8 cellular contexts compared by ENCODE assay signal in genomic region chr15:75368689-75369239, GRCh38. TPM values are rescaled to one million over a fixed set of nuclear protein-coding genes. Genes with fewer than 3 reads are reported as not detected.
DNase-seq lines count a peak whose midpoint lies in the region; ATAC-seq, FAIRE-seq and TF ChIP-seq lines count a peak whose summit lies in the region.

No MANE protein-coding gene starts in this region.

- H3K4me3 ChIP-seq in OCI-LY7 (ENCODE audit: low read depth, low read length, poor library complexity, severe bottlenecking) = peak overlapping the region; percentile 77
- H3K4me3 ChIP-seq in endocrine pancreas (ENCODE audit: control insufficient read depth, insufficient read depth, low read length) = peak overlapping the region; percentile 80

- no peaks in the 10 kb centered on the region for H3K27me3 Mint-ChIP-seq in activated T-cell treated with anti-CD3 and anti-CD28 coated beads, Interleukin-2, amount 50 U/mL, for 4 hours (ENCODE audit: low read depth)
- no peaks in the 10 kb centered on the region for H3K27me3 Mint-ChIP-seq in natural killer cell treated with Interleukin-12 subunit alpha and Interleukin-12 subunit beta and Interleukin-15 and Interleukin-18, amount 100 ng/mL, for 72 hours

- H3K27ac Mint-ChIP-seq in natural killer cell treated with Interleukin-12 subunit alpha and Interleukin-12 subunit beta and Interleukin-15 and Interleukin-18, amount 100 ng/mL, for 72 hours = peak overlapping the region; percentile 91 to 94

- POLR2A ChIA-PET in OCI-LY7 (lab: Charles Lee) = interaction anchor here (0.7 to 3.8 kb wide), 8 partner anchors 19 to 272 kb away, joined by 3 to 29 read pairs (median 6); partner anchors contain the start of genes IMP3 and SIN3A

- H3K9me3 ChIP-seq in OCI-LY7 (ENCODE audit: low read length) (no peaks in the 10 kb centered on the region), endocrine pancreas (ENCODE audit: control insufficient read depth, low read length) (no peaks in the 10 kb centered on the region)

- CTCF ChIA-PET in OCI-LY7 (lab: Charles Lee; ENCODE audit: unreplicated experiment) = interaction anchor here (1.3 to 1.5 kb wide), 3 partner anchors 271 to 335 kb away, joined by 3 to 6 read pairs (median 5); partner anchors contain the start of gene IMP3

- no peaks in the 10 kb centered on the region for H3K27me3 ChIP-seq in endocrine pancreas (ENCODE audit: control insufficient read depth, insufficient read depth, low read length)

- TF ChIP-seq CTCF in OCI-LY7 (conservative IDR thresholded peaks at IDR 0.05; ENCODE audit: low read length) (no peak), D721Med (IDR thresholded peaks at IDR 0.05; ENCODE audit: insufficient read depth, missing control alignments) (no peak)

- intact Hi-C loops in OCI-LY7 (cut with micrococcal nuclease; ENCODE audit: unreplicated experiment) = loop anchor here (1.0 kb wide), 5 partner anchors 21 to 315 kb away; partner anchors contain the start of genes NEIL1, SIN3A and SNUPN

- peak overlapping the region; percentile 88 for H3K27ac ChIP-seq in OCI-LY7 (ENCODE audit: low read depth, low read length, poor library complexity, severe bottlenecking)

- BruUV-seq in OCI-LY7 (replicated peaks; lab: Mats Ljungman, UMichigan) = TSS peak; percentile 90

- DNase-seq in activated T-cell treated with anti-CD3 and anti-CD28 coated beads, Interleukin-2, amount 50 U/mL, for 4 hours = no peak
- no peak for DNase-seq in activated T-cell treated with anti-CD3 and anti-CD28 coated beads, Interleukin-2, amount 50 U/mL, for 48 hours
- DNase-seq in OCI-LY7 (ENCODE audit: low spot score) (no peak), AG20443 (ENCODE audit: low spot score) (no peak), D721Med (ENCODE audit: insufficient read length, low spot score) (no peak)
- no peak for DNase-seq in natural killer cell treated with Interleukin-12 subunit alpha and Interleukin-12 subunit beta and Interleukin-15 and Interleukin-18, amount 100 ng/mL, for 72 hours (ENCODE audit: low spot score)

- peak overlapping the region; percentile 55; the same call in 1 of the 2 replicates for H2AFZ ChIP-seq in OCI-LY7 (ENCODE audit: low read length)

- no peaks in the 10 kb centered on the region for H3K9me3 Mint-ChIP-seq in activated T-cell treated with anti-CD3 and anti-CD28 coated beads, Interleukin-2, amount 50 U/mL, for 4 hours
- H3K9me3 Mint-ChIP-seq in natural killer cell treated with Interleukin-12 subunit alpha and Interleukin-12 subunit beta and Interleukin-15 and Interleukin-18, amount 100 ng/mL, for 72 hours = no peaks in the 10 kb centered on the region

- H4K20me1 ChIP-seq in OCI-LY7 (ENCODE audit: insufficient read depth, low read length) = no peaks in the 10 kb centered on the region

- H3K36me3 ChIP-seq in OCI-LY7 (ENCODE audit: insufficient read depth, low read length) (peaks cover 66% of the 10 kb centered on the region), endocrine pancreas (ENCODE audit: control insufficient read depth, insufficient read depth, low read length) (no peaks in the 10 kb centered on the region)

- peak overlapping the region; percentile 85 for H3K9ac ChIP-seq in endocrine pancreas (ENCODE audit: control insufficient read depth, insufficient read depth, low read length)

- H3K4me3 Mint-ChIP-seq in activated T-cell treated with anti-CD3 and anti-CD28 coated beads, Interleukin-2, amount 50 U/mL, for 4 hours = peak overlapping the region; percentile 91
- H3K4me3 Mint-ChIP-seq in natural killer cell treated with Interleukin-12 subunit alpha and Interleukin-12 subunit beta and Interleukin-15 and Interleukin-18, amount 100 ng/mL, for 72 hours = peak overlapping the region; percentile 92

- ATAC-seq in activated T-cell treated with anti-CD3 and anti-CD28 coated beads, Interleukin-2, amount 50 U/mL, for 4 hours = no peak
- peak in 1 of 2 donors; percentile 2 for ATAC-seq in natural killer cell treated with Interleukin-12 subunit alpha and Interleukin-12 subunit beta and Interleukin-15 and Interleukin-18, amount 100 ng/mL, for 72 hours
- ATAC-seq in GM19455 (IDR thresholded peaks at IDR 0.05; ENCODE audit: unreplicated experiment) = no peak

- H3K4me1 ChIP-seq in OCI-LY7 (ENCODE audit: insufficient read depth, low read length, poor library complexity, severe bottlenecking) (peaks cover 23% of the 10 kb centered on the region), endocrine pancreas (ENCODE audit: control insufficient read depth, insufficient read depth, low read length) (no peaks in the 10 kb centered on the region)

- peak overlapping the region; percentile 86 for H3K4me2 ChIP-seq in OCI-LY7 (ENCODE audit: low read length)

- peaks cover 25% of the 10 kb centered on the region for H3K4me1 Mint-ChIP-seq in activated T-cell treated with anti-CD3 and anti-CD28 coated beads, Interleukin-2, amount 50 U/mL, for 4 hours (ENCODE audit: low read depth)
- H3K4me1 Mint-ChIP-seq in natural killer cell treated with Interleukin-12 subunit alpha and Interleukin-12 subunit beta and Interleukin-15 and Interleukin-18, amount 100 ng/mL, for 72 hours (ENCODE audit: low read depth in 2 of 2) = peaks cover 19 to 22% of the 10 kb centered on the region in 2 donors

- FAIRE-seq in D721Med (lab: Jason Lieb, UNC) = no peak

- no peaks in the 10 kb centered on the region for H3K9me2 ChIP-seq in OCI-LY7 (ENCODE audit: insufficient read depth, low read length)

- peaks cover 17% of the 10 kb centered on the region; the same call in 1 of the 2 replicates for H3K79me2 ChIP-seq in OCI-LY7 (ENCODE audit: insufficient read depth, low read depth, low read length)

- H3K36me3 Mint-ChIP-seq in activated T-cell treated with anti-CD3 and anti-CD28 coated beads, Interleukin-2, amount 50 U/mL, for 4 hours (ENCODE audit: insufficient read depth) = peaks cover 15% of the 10 kb centered on the region
- no peaks in the 10 kb centered on the region for H3K36me3 Mint-ChIP-seq in natural killer cell treated with Interleukin-12 subunit alpha and Interleukin-12 subunit beta and Interleukin-15 and Interleukin-18, amount 100 ng/mL, for 72 hours

RNA-seq across cellular contexts. Expression of gene MAN2C1, which starts 0.4 kb away (rescaled TPM):
- total RNA-seq in activated T-cell treated with anti-CD3 and anti-CD28 coated beads, Interleukin-2, amount 50 U/mL, for 4 hours = 100 to 1,000 TPM; 185 to 247 (median 216) TPM
- total RNA-seq in OCI-LY7 (2014; rRNA removed; shearing (Covaris generic)) = 98.8 and 113 TPM in 2 replicates
- 141 and 155 TPM in 2 replicates for total RNA-seq in OCI-LY7 (2022)
- 100 to 1,000 TPM; 213 to 295 TPM for total RNA-seq in natural killer cell treated with Interleukin-12 subunit alpha and Interleukin-12 subunit beta and Interleukin-15 and Interleukin-18, amount 100 ng/mL, for 72 hours

RNA-seq across cellular contexts. Expression of gene NEIL1, which starts 21.9 kb away (rescaled TPM):
- 1 to 10 TPM in 2 of 3 donors, under 1 TPM in 1; 0.79 to 2.1 (median 2.1) TPM for total RNA-seq in activated T-cell treated with anti-CD3 and anti-CD28 coated beads, Interleukin-2, amount 50 U/mL, for 4 hours
- 128 and 159 TPM in 2 replicates for total RNA-seq in OCI-LY7 (2014; rRNA removed; shearing (Covaris generic))
- 99.5 and 105 TPM in 2 replicates for total RNA-seq in OCI-LY7 (2022)
- total RNA-seq in natural killer cell treated with Interleukin-12 subunit alpha and Interleukin-12 subunit beta and Interleukin-15 and Interleukin-18, amount 100 ng/mL, for 72 hours = 10 to 100 TPM; 12.4 to 22.3 TPM

RNA-seq across cellular contexts. Expression of gene COMMD4, which starts 32.9 kb away (rescaled TPM):
- 10 to 100 TPM; 78.3 to 84.4 (median 79.9) TPM for total RNA-seq in activated T-cell treated with anti-CD3 and anti-CD28 coated beads, Interleukin-2, amount 50 U/mL, for 4 hours
- total RNA-seq in OCI-LY7 (2014; rRNA removed; shearing (Covaris generic)) = 123 and 129 TPM in 2 replicates
- total RNA-seq in OCI-LY7 (2022) = 120 and 133 TPM in 2 replicates
- total RNA-seq in natural killer cell treated with Interleukin-12 subunit alpha and Interleukin-12 subunit beta and Interleukin-15 and Interleukin-18, amount 100 ng/mL, for 72 hours = 10 to 100 TPM; 54.4 to 96.2 TPM

Comparison
In these comparisons a context has a peak if more than half of its experiments do, and no peak if none do; other contexts are left out.
1. RNA of gene NEIL1, which starts 21.9 kb away (total RNA-seq): 99.5 to 159 TPM in OCI-LY7; 12.4 to 22.3 TPM in natural killer cell treated with Interleukin-12 subunit alpha and Interleukin-12 subunit beta and Interleukin-15 and Interleukin-18, amount 100 ng/mL, for 72 hours and 0.79 to 2.1 TPM in activated T-cell treated with anti-CD3 and anti-CD28 coated beads, Interleukin-2, amount 50 U/mL, for 4 hours; every median in the first group is over 4 times any median in the second.